ENCODE assay signal across 8 cellular contexts in the genomic region with DNA sequence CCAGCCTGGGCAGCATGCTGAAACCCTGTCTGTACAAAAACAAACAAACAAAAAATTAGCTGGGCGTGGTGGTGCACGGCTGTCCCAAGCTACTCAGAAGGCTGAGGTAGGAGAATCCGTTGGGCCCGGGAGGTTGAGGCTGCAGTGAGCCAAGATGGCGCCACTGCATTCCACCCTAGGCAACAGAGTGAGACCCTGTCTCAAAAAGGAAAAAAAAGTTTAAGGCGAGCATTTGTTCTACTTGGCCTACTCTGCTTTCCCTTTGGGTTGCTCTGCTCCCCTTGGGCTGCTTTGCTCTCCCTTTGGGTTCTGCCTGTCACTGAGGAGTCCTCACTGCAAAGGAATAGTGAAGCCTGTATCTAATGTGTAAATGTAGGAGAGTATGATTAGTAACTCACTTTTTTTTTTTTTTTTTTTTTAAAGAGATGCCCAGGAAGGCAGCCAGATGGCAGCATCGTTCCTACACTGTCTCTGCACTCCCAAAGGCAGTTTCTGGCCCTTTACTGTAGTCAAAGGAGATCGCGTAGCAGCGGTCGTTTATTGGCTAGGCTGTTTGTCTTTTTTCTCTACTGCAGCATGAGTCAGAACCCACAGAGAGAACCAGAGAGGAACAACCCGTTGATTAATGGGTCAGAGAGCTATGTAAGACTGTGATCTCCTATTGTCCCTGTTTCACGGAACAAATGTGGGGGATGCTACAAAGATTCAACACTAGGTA.
DNase-seq lines count a peak whose midpoint lies in the region; ATAC-seq and TF ChIP-seq lines count a peak whose summit lies in the region.

No MANE protein-coding gene starts in this region.

- no TSS peak for BruUV-seq in HCT116 (replicated peaks; lab: Mats Ljungman, UMichigan)

- DNase-seq in GM03348 (ENCODE audit: low spot score) (peak; percentile 87), HCT116 (ENCODE audit: low read depth, low spot score) (peak; percentile 84), NAMALWA (ENCODE audit: low spot score) (peak; percentile 84), SJCRH30 (peak; percentile 84 to 95), heart left ventricle (peak; percentile 16 to 64 (median 54)), posterior vena cava (ENCODE audit: low spot score) (peak; percentile 81)
- DNase-seq in activated naive CD8-positive, alpha-beta T cell treated with anti-CD3 and anti-CD28 coated beads, Interleukin-2, amount 50 U/mL, for 16 hours (ENCODE audit: low read depth, low spot score): peak; percentile 1

- RAD21 ChIA-PET in HCT116 (lab: Charles Lee; ENCODE audit: low non-redundant PET in 1 of 2, low total read pairs in 2 of 2, uncharacterized antibody in 2 of 2, unreplicated experiment in 2 of 2): interaction anchor here (0.6 to 2.0 kb wide), 8 partner anchors 48 to 1590 kb away, joined by 3 to 7 read pairs (median 4); a partner anchor contains a TSS

- H3K4me2 ChIP-seq in HCT116 (ENCODE audit: low read length): peak overlapping the region; percentile 52

- 26 to 30% (median 27%) methylated on average over 13 of the region's 13 CpGs for WGBS in heart left ventricle, 4 donors

- no peaks in the 10 kb centered on the region for H4K20me1 ChIP-seq in HCT116 (ENCODE audit: insufficient read depth)

- intact Hi-C loops in HCT116 (cut with micrococcal nuclease) (loop anchor here (1.0 to 2.0 kb wide), 2 partner anchors 933 to 1589 kb away; no protein-coding TSS in a partner anchor), heart left ventricle (cut with DNase I) (loop anchor here (2.0 to 10.0 kb wide), 9 partner anchors 929 to 1592 kb away; no protein-coding TSS in a partner anchor), posterior vena cava (cut with DNase I) (loop anchor here in 1 of 2 donors (10.0 kb wide), 1 partner anchor 949 kb away; no protein-coding TSS in a partner anchor)

- POLR2A ChIA-PET in HCT116 (lab: Charles Lee): no interaction called here

- H2AFZ ChIP-seq in HCT116 (ENCODE audit: low read depth, low read length, poor library complexity, severe bottlenecking): peak overlapping the region; percentile 59

- H3K79me2 ChIP-seq in HCT116 (ENCODE audit: insufficient read depth, low read length): no peaks in the 10 kb centered on the region

- no peaks in the 10 kb centered on the region for H3K9me2 ChIP-seq in HCT116 (ENCODE audit: insufficient read depth)

- H3K36me3 ChIP-seq in HCT116 (ENCODE audit: control insufficient read depth in 1 of 2, insufficient read depth in 2 of 2, low read length in 2 of 2) (no peaks in the 10 kb centered on the region), SJCRH30 (no peaks in the 10 kb centered on the region), heart left ventricle (no peaks in the 10 kb centered on the region)

- no peak for TF ChIP-seq POLR2A in HCT116 (IDR thresholded peaks at IDR 0.05; ENCODE audit: borderline replicate concordance, extremely low read depth, insufficient read depth, insufficient read length)
- TF ChIP-seq POLR2A in heart left ventricle (IDR thresholded peaks at IDR 0.05): no peak

- peak; percentile 90 for TF ChIP-seq RAD21 in HCT116 (IDR thresholded peaks at IDR 0.05; ENCODE audit: low read depth)

- H3K4me3 ChIP-seq in HCT116 (replicated peaks in 1 of 2; ENCODE audit: low read depth in 1 of 2, low read length in 2 of 2) (0 out of 4 replicates have a peak overlapping the region, but pooled peaks of 1 of the 2 experiments have one; percentile 9), SJCRH30 (no peak overlapping the region), heart left ventricle (no peak overlapping the region)

- no peaks in the 10 kb centered on the region for H3K27me3 ChIP-seq in HCT116 (ENCODE audit: insufficient read depth, low read length)
- H3K27me3 ChIP-seq in SJCRH30: no peaks in the 10 kb centered on the region
- peaks cover 0 to 9% (median 0%) of the 10 kb centered on the region in 9 donors for H3K27me3 ChIP-seq in heart left ventricle

- H3K27ac ChIP-seq in HCT116 (ENCODE audit: low read depth, low read length): no peak overlapping the region
- H3K27ac ChIP-seq in SJCRH30: peak overlapping the region; percentile 46
- H3K27ac ChIP-seq in heart left ventricle: no peak overlapping the region

- ATAC-seq in HCT116: peak; percentile 92
- peak; percentile 73 to 98 (median 94) for ATAC-seq in heart left ventricle
- no peak for ATAC-seq in HG03039 (IDR thresholded peaks at IDR 0.05; ENCODE audit: unreplicated experiment)

- H3K4me1 ChIP-seq in HCT116 (ENCODE audit: control insufficient read depth in 1 of 2, insufficient read depth in 2 of 2, low read length in 2 of 2) (peaks cover 0 to 14% of the 10 kb centered on the region in 2 experiments; a peak in 2 of 4 replicates), SJCRH30 (peaks cover 16% of the 10 kb centered on the region), heart left ventricle (peaks cover 0 to 3% (median 0%) of the 10 kb centered on the region in 12 donors)

- H3K9ac ChIP-seq in HCT116 (ENCODE audit: low read length): no peak overlapping the region

- H3K9me3 ChIP-seq in HCT116 (ENCODE audit: control insufficient read depth in 1 of 2, insufficient read depth in 1 of 2, low read depth in 1 of 2, low read length in 2 of 2) (no peaks in the 10 kb centered on the region), SJCRH30 (replicated peaks) (no peaks in the 10 kb centered on the region), heart left ventricle (no peaks in the 10 kb centered on the region)

- TF ChIP-seq CTCF in HCT116 (IDR thresholded peaks at IDR 0.05 in 2 of 3, conservative IDR thresholded peaks at IDR 0.05 in 1 of 3; ENCODE audit: borderline replicate concordance in 1 of 3, insufficient read depth in 1 of 3, low read depth in 2 of 3, low read length in 2 of 3) (peak; percentile 65 to 75 (median 72); a peak in 5 of 6 replicates), heart left ventricle (IDR thresholded peaks at IDR 0.05) (peak; percentile 22 to 64 (median 51))

- CTCF ChIA-PET in HCT116 (lab: Charles Lee): interaction anchor here (0.7 to 3.7 kb wide), 8 partner anchors 11 to 1590 kb away, joined by 3 to 24 read pairs (median 6); a partner anchor contains a TSS

TF ChIP-seq in HCT116, 20 proteins besides CTCF, POLR2A, EP300 and RAD21:
- peak; percentile 30 for TF ChIP-seq TCF7L2 (IDR thresholded peaks at IDR 0.05; ENCODE audit: borderline replicate concordance, extremely low read depth, insufficient read depth, insufficient read length)
- TF ChIP-seq YY1 (IDR thresholded peaks at IDR 0.05; ENCODE audit: extremely low read depth, insufficient replicate concordance, low read depth, low read length): no peak
- TF ChIP-seq EZH2 (IDR thresholded peaks at IDR 0.05): no peak
- no peak for TF ChIP-seq ELF1 (IDR thresholded peaks at IDR 0.05; ENCODE audit: borderline replicate concordance, low read depth)
- TF ChIP-seq FOSL1 (IDR thresholded peaks at IDR 0.05; ENCODE audit: low read depth): 0 out of 2 replicates have a peak, but pooled peaks have one; percentile 12
- no peak for TF ChIP-seq CEBPB (IDR thresholded peaks at IDR 0.05; ENCODE audit: low read depth)
- no peak for TF ChIP-seq SRF (IDR thresholded peaks at IDR 0.05; ENCODE audit: low read depth)
- no peak for TF ChIP-seq ZFX (IDR thresholded peaks at IDR 0.05)
- no peak for TF ChIP-seq EZH2phosphoT487 (IDR thresholded peaks at IDR 0.05; ENCODE audit: borderline replicate concordance)
- no peak for TF ChIP-seq ZNF274 (IDR thresholded peaks at IDR 0.05; ENCODE audit: low read depth, low read length)
- no peak for TF ChIP-seq SIN3A (IDR thresholded peaks at IDR 0.05; ENCODE audit: low read depth)
- TF ChIP-seq, protein P1, sequence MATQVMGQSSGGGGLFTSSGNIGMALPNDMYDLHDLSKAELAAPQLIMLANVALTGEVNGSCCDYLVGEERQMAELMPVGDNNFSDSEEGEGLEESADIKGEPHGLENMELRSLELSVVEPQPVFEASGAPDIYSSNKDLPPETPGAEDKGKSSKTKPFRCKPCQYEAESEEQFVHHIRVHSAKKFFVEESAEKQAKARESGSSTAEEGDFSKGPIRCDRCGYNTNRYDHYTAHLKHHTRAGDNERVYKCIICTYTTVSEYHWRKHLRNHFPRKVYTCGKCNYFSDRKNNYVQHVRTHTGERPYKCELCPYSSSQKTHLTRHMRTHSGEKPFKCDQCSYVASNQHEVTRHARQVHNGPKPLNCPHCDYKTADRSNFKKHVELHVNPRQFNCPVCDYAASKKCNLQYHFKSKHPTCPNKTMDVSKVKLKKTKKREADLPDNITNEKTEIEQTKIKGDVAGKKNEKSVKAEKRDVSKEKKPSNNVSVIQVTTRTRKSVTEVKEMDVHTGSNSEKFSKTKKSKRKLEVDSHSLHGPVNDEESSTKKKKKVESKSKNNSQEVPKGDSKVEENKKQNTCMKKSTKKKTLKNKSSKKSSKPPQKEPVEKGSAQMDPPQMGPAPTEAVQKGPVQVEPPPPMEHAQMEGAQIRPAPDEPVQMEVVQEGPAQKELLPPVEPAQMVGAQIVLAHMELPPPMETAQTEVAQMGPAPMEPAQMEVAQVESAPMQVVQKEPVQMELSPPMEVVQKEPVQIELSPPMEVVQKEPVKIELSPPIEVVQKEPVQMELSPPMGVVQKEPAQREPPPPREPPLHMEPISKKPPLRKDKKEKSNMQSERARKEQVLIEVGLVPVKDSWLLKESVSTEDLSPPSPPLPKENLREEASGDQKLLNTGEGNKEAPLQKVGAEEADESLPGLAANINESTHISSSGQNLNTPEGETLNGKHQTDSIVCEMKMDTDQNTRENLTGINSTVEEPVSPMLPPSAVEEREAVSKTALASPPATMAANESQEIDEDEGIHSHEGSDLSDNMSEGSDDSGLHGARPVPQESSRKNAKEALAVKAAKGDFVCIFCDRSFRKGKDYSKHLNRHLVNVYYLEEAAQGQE (IDR thresholded peaks at IDR 0.05; ENCODE audit: low read depth): no peak
- no peak for TF ChIP-seq POLR2AphosphoS5 (IDR thresholded peaks at IDR 0.05; ENCODE audit: low read depth, low read length)
- peak; percentile 18; the same call in 1 of the 2 replicates for TF ChIP-seq SP1 (IDR thresholded peaks at IDR 0.05; ENCODE audit: low read depth)

Comparison
In these comparisons a context has a peak if more than half of its experiments do, and no peak if none do; other contexts are left out.
1. DNase-seq: peak in every context shown above with its lines; median percentile 90 in SJCRH30; 87 in GM03348; 84 in HCT116; 84 in NAMALWA; 81 in posterior vena cava; 54 in heart left ventricle; 1 in activated naive CD8-positive, alpha-beta T cell treated with anti-CD3 and anti-CD28 coated beads, Interleukin-2, amount 50 U/mL, for 16 hours.